Comparison of ENCODE assay signal across 21 cellular contexts in the genomic region with DNA sequence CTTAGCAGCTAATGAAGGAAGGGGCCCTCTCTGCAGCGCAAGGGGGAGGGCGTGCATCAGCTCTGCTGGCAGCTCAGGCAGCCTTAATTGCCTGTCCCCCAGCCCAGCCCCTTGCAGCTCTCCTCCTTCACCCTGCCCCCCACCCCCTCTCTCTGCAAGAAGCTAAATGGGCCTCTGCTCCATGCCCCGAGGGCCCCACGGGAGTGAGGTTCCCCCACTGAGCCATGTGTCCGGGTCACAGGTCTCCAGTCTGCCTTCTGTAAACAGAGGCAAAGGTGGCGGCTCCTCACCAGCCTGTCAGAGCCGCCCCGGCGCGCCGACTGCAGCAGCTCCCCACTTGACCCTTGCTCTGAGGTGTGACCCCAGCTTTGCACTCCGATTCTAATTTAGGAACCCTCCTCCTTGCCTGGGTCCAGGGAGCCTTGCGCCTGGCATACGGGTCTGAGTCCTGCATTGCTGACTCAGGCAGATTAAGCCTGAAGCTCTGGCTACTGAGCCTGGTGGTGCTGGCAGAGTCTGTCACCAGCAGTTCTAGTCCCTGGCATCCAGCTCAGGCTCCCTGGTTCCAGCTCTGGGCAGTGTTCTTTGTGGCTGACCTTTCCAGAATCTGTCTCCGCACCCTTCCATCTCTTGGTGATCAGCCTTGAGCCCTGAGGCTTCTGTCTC. TPM values are rescaled to one million over a fixed set of nuclear protein-coding genes. Genes with fewer than 3 reads are reported as not detected.
"Had no signal": no experiment of that assay in that cellular context is flagged by ENCODE, and none has a peak within 500 bp of the region (broad histone marks: within the 10 kb centered on the region; RNA-seq: fewer than 3 reads in every experiment).

No MANE protein-coding gene starts in this region.

- H3K4me3 Mint-ChIP-seq: activated naive CD4-positive, alpha-beta T cell treated with anti-CD3 and anti-CD28 coated beads, Interleukin-2, amount 50 U/mL, for 24 hours; activated T-cell treated with anti-CD3 and anti-CD28 coated beads, Interleukin-2, amount 50 U/mL, for 72 hours; effector memory CD8-positive, alpha-beta T cell; neural crest cell; stimulated activated memory B cell treated with anti-CD40 and anti-IgM and Interleukin-4, amounts not matched to agents 10 μg/mL and 1 μg/mL and 100 μg/mL, for 72 hours had no signal

- H3K27ac Mint-ChIP-seq: activated naive CD4-positive, alpha-beta T cell treated with anti-CD3 and anti-CD28 coated beads, Interleukin-2, amount 50 U/mL, for 24 hours; activated T-cell treated with anti-CD3 and anti-CD28 coated beads, Interleukin-2, amount 50 U/mL, for 72 hours; effector memory CD8-positive, alpha-beta T cell; stimulated activated memory B cell treated with anti-CD40 and anti-IgM and Interleukin-4, amounts not matched to agents 10 μg/mL and 1 μg/mL and 100 μg/mL, for 72 hours had no signal

- H3K4me1 ChIP-seq: esophagus squamous epithelium, lower lobe of right lung, psoas muscle, spleen, upper lobe of right lung had no signal

- H3K9me3 ChIP-seq: esophagus squamous epithelium, lower lobe of right lung, psoas muscle, spleen, thoracic aorta, upper lobe of right lung had no signal

- H3K36me3 ChIP-seq: esophagus squamous epithelium, lower lobe of right lung, spleen, thoracic aorta, upper lobe of right lung, WERI-Rb-1 had no signal

- H3K9me3 Mint-ChIP-seq: activated naive CD4-positive, alpha-beta T cell treated with anti-CD3 and anti-CD28 coated beads, Interleukin-2, amount 50 U/mL, for 24 hours; activated T-cell treated with anti-CD3 and anti-CD28 coated beads, Interleukin-2, amount 50 U/mL, for 72 hours had no signal

- DNase-seq: activated CD4-positive, alpha-beta T cell treated with anti-CD3 and anti-CD28 coated beads, Interleukin-2, amount 50 U/mL, for 4 hours; activated gamma-delta T cell; activated T-cell treated with anti-CD3 and anti-CD28 coated beads, Interleukin-2, amount 50 U/mL, for 72 hours; effector memory CD8-positive, alpha-beta T cell; esophagus squamous epithelium; lower lobe of right lung; midbrain; psoas muscle; spleen; stimulated activated CD4-positive, alpha-beta T cell treated with anti-CD3 and anti-CD28 coated beads, Interleukin-4, amount 100 ng/mL, for 4 hours; SW 1271; T-helper 2 cell; upper lobe of right lung; WERI-Rb-1 had no signal

- H3K36me3 Mint-ChIP-seq: activated naive CD4-positive, alpha-beta T cell treated with anti-CD3 and anti-CD28 coated beads, Interleukin-2, amount 50 U/mL, for 24 hours; stimulated activated memory B cell treated with anti-CD40 and anti-IgM and Interleukin-4, amounts not matched to agents 10 μg/mL and 1 μg/mL and 100 μg/mL, for 72 hours had no signal

- ATAC-seq: activated T-cell treated with anti-CD3 and anti-CD28 coated beads, Interleukin-2, amount 50 U/mL, for 72 hours; effector memory CD8-positive, alpha-beta T cell; lower lobe of right lung; stimulated activated memory B cell treated with anti-CD40 and anti-IgM and Interleukin-4, amounts not matched to agents 10 μg/mL and 1 μg/mL and 100 μg/mL, for 72 hours; upper lobe of right lung had no signal

- H3K27ac ChIP-seq: esophagus squamous epithelium, lower lobe of right lung, psoas muscle, spleen, thoracic aorta, upper lobe of right lung, WERI-Rb-1 had no signal

- H3K4me3 ChIP-seq: esophagus squamous epithelium, lower lobe of right lung, psoas muscle, spleen, thoracic aorta, upper lobe of right lung had no signal

- H3K4me1 Mint-ChIP-seq: activated naive CD4-positive, alpha-beta T cell treated with anti-CD3 and anti-CD28 coated beads, Interleukin-2, amount 50 U/mL, for 24 hours; stimulated activated memory B cell treated with anti-CD40 and anti-IgM and Interleukin-4, amounts not matched to agents 10 μg/mL and 1 μg/mL and 100 μg/mL, for 72 hours had no signal

RNA-seq across cellular contexts. Expression of gene NTRK3, which starts 28.0 kb away (rescaled TPM):
- total RNA-seq: activated CD8-positive, alpha-beta memory T cell treated with anti-CD3 and anti-CD28 coated beads for 36 hours; dermis microvascular lymphatic vessel endothelial cell; osteocyte had no signal
